ENCODE assay signal across 11 cellular contexts in the genomic region with DNA sequence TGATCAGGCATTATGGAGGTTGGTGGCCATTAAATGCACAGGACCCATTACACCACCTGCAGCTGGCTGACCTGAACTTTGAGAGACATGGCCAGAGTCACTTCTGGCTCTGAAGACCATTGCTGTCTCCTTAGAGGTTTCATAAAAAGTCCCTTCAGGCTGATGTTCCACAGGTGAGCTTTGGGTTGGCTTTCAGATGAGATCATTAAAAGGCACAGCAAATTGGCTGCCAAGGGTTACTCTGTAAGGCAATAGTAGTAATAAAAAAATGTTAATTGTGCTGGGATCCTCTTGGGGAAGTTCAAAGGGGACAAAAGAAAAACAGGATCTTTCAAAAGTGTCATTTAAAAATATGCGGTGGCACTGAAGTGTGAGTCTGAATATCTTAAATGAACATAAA. TPM values are rescaled to one million over a fixed set of nuclear protein-coding genes. Genes with fewer than 3 reads are reported as not detected.
"Had no signal": no experiment of that assay in that cellular context is flagged by ENCODE, and none has a peak within 500 bp of the region (broad histone marks: within the 10 kb centered on the region; RNA-seq: fewer than 3 reads in every experiment).

No MANE protein-coding gene starts in this region.

- H3K4me3 ChIP-seq: GM23248, HAP-1 had no signal

- DNase-seq: GM23248, GOT3, H7, KBM-7 had no signal

- H3K4me1 ChIP-seq: HAP-1 had no signal

- H3K9me3 ChIP-seq: HAP-1 had no signal

- H3K36me3 ChIP-seq: HAP-1 had no signal

- H3K9ac ChIP-seq: GM23248, KMS-11 had no signal

- ATAC-seq: HCT116 had no signal

- H3K27ac ChIP-seq: GM23248, KMS-11 had no signal

- H3K4me2 ChIP-seq: KMS-11 had no signal

- H2AFZ ChIP-seq: GM23248 had no signal

- FAIRE-seq: HTR-8/SVneo had no signal

RNA-seq across cellular contexts. Expression of gene OLFM4, which starts 4.2 kb away (rescaled TPM):
- total RNA-seq: GM23248, H4, H7, HT-29 had no signal
- polyA plus RNA-seq: GM23248, IgD-negative memory B cell had no signal
